Comparison of ENCODE assay signal across 1 cellular context in genomic region chr3:169399068-169399467, GRCh38.
TF ChIP-seq lines count a peak whose summit lies in the region.

No MANE protein-coding gene starts in this region.

TF ChIP-seq in GM12878, 131 proteins besides CTCF, POLR2A, EP300 and RAD21 (continued from another document):
- TF ChIP-seq ZNF592 (IDR thresholded peaks at IDR 0.05) (no peak), GATAD2B (conservative IDR thresholded peaks at IDR 0.05; ENCODE audit: low read depth) (no peak), CEBPZ (IDR thresholded peaks at IDR 0.05; ENCODE audit: low read depth, low read length) (no peak), ZNF217 (IDR thresholded peaks at IDR 0.05) (no peak), MLLT1 (IDR thresholded peaks at IDR 0.05) (no peak), TCF7 (IDR thresholded peaks at IDR 0.05; ENCODE audit: borderline replicate concordance) (no peak)
